Comparison of ENCODE assay signal across 13 cellular contexts in genomic region chr14:68239988-68240387, GRCh38.
DNase-seq lines count a peak whose midpoint lies in the region; ATAC-seq and TF ChIP-seq lines count a peak whose summit lies in the region.
"Had no signal": no experiment of that assay in that cellular context is flagged by ENCODE, and none has a peak within 500 bp of the region (broad histone marks: within the 10 kb centered on the region; RNA-seq: fewer than 3 reads in every experiment).

No MANE protein-coding gene starts in this region.

- ATAC-seq in lung (ENCODE audit: insufficient read depth, low FRiP score) (no peak), GM19467 (IDR thresholded peaks at IDR 0.05; ENCODE audit: unreplicated experiment) (no peak)
- no peak for ATAC-seq in activated CD4-positive, CD25-positive, alpha-beta regulatory T cell treated with anti-CD3 and anti-CD28 coated beads, Interleukin-2, amount 50 U/mL, for 24 hours
- ATAC-seq: naive thymus-derived CD8-positive, alpha-beta T cell had no signal

- no peak for TF ChIP-seq POLR2A in sigmoid colon (IDR thresholded peaks at IDR 0.05)

- H3K27me3 Mint-ChIP-seq in brain = no peaks in the 10 kb centered on the region
- H3K27me3 Mint-ChIP-seq: activated naive CD8-positive, alpha-beta T cell treated with anti-CD3 and anti-CD28 coated beads for 36 hours; naive thymus-derived CD8-positive, alpha-beta T cell had no signal

- peak overlapping the region in 1 of 5 experiments; percentile 9 for H3K4me3 Mint-ChIP-seq in brain
- H3K4me3 Mint-ChIP-seq: activated naive CD8-positive, alpha-beta T cell treated with anti-CD3 and anti-CD28 coated beads for 36 hours; HFFc6; naive thymus-derived CD8-positive, alpha-beta T cell had no signal

- H3K9me3 ChIP-seq in lung (ENCODE audit: control insufficient read depth in 2 of 2, insufficient read depth in 1 of 2, low read length in 1 of 2) (no peaks in the 10 kb centered on the region), sigmoid colon (no peaks in the 10 kb centered on the region)

- peaks cover 0 to 11% (median 2%) of the 10 kb centered on the region in 5 experiments for H3K9me3 Mint-ChIP-seq in brain
- H3K9me3 Mint-ChIP-seq: activated naive CD8-positive, alpha-beta T cell treated with anti-CD3 and anti-CD28 coated beads for 36 hours; HFFc6; naive thymus-derived CD8-positive, alpha-beta T cell had no signal

- peak overlapping the region; percentile 18 to 94 (median 72) for H3K27ac Mint-ChIP-seq in brain
- H3K27ac Mint-ChIP-seq: activated naive CD8-positive, alpha-beta T cell treated with anti-CD3 and anti-CD28 coated beads for 36 hours; HFFc6 had no signal

- H3K4me1 Mint-ChIP-seq in brain = peaks cover 67% of the 10 kb centered on the region

- 55% methylated on average over 5 of the region's 5 CpGs for WGBS in lung, 2 donors
- 17 to 59% methylated on average over 5 of the region's 5 CpGs for WGBS in sigmoid colon, 2 donors

- peak overlapping the region; percentile 32 to 56 for H3K27ac ChIP-seq in lung (ENCODE audit: low read depth in 1 of 2, low read length in 1 of 2)
- peak overlapping the region; percentile 5 to 90 (median 85) for H3K27ac ChIP-seq in sigmoid colon

- no peak for TF ChIP-seq CTCF in brain (conservative IDR thresholded peaks at IDR 0.05)
- TF ChIP-seq CTCF in lung (IDR thresholded peaks at IDR 0.05; ENCODE audit: control extremely low read depth, extremely low read depth) = no peak
- TF ChIP-seq CTCF in sigmoid colon (IDR thresholded peaks at IDR 0.05) = no peak

- H3K27me3 ChIP-seq in lung (ENCODE audit: control insufficient read depth, insufficient read depth) (no peaks in the 10 kb centered on the region), sigmoid colon (no peaks in the 10 kb centered on the region)

- DNase-seq in HT-29 (ENCODE audit: low spot score) (peak; percentile 9), lung (ENCODE audit: low spot score) (no peak), sigmoid colon (peak; percentile 88), DMS79 treated with DMSO at 0.1 percent for 48 hours (lab: John Stamatoyannopoulos, UW) (no peak)
- no peak for DNase-seq in activated CD8-positive, alpha-beta memory T cell treated with anti-CD3 and anti-CD28 coated beads for 24 hours
- DNase-seq: activated naive CD8-positive, alpha-beta T cell treated with anti-CD3 and anti-CD28 coated beads for 36 hours; HFFc6; naive thymus-derived CD8-positive, alpha-beta T cell; NCI-H1092; NCI-H226 had no signal

- H3K4me1 ChIP-seq in lung (ENCODE audit: control insufficient read depth in 2 of 2, insufficient read depth in 2 of 2, low read length in 2 of 2) (peaks cover 4 to 7% of the 10 kb centered on the region in 2 donors), sigmoid colon (peaks cover 0 to 85% (median 73%) of the 10 kb centered on the region in 4 donors)

- H3K36me3 ChIP-seq in lung (ENCODE audit: control insufficient read depth in 2 of 2, insufficient read depth in 2 of 2, low read length in 2 of 2) (no peaks in the 10 kb centered on the region), sigmoid colon (no peaks in the 10 kb centered on the region)

- TF ChIP-seq EP300 in sigmoid colon (IDR thresholded peaks at IDR 0.05) = peak; percentile 43 to 87 (median 48)

- H3K4me3 ChIP-seq in lung (no peak overlapping the region), sigmoid colon (no peak overlapping the region)

- intact Hi-C loops in sigmoid colon (cut with DNase I) = loop anchor here (2.0 to 5.0 kb wide), 3 partner anchors 47 to 293 kb away; no protein-coding TSS in a partner anchor

- no peaks in the 10 kb centered on the region for H3K36me3 Mint-ChIP-seq in brain
- H3K36me3 Mint-ChIP-seq: naive thymus-derived CD8-positive, alpha-beta T cell had no signal

Comparison
In these comparisons a context has a peak if more than half of its experiments do, and no peak if none do; other contexts are left out.
1. DNase-seq: peak in HT-29 (single experiment) and sigmoid colon (single experiment); none in lung (single experiment), DMS79 treated with DMSO at 0.1 percent for 48 hours (single experiment) and activated CD8-positive, alpha-beta memory T cell treated with anti-CD3 and anti-CD28 coated beads for 24 hours (single experiment).